Comparison of ENCODE assay signal across 8 cellular contexts in genomic region chr1:16237343-16237830, GRCh38. TPM values are rescaled to one million over a fixed set of nuclear protein-coding genes. Genes with fewer than 3 reads are reported as not detected.
DNase-seq lines count a peak whose midpoint lies in the region; ATAC-seq, FAIRE-seq and TF ChIP-seq lines count a peak whose summit lies in the region.

No MANE protein-coding gene starts in this region.

- DNase-seq in activated T-cell treated with anti-CD3 and anti-CD28 coated beads, Interleukin-2, amount 50 U/mL, for 4 hours = no peak
- DNase-seq in activated T-cell treated with anti-CD3 and anti-CD28 coated beads for 4 hours = no peak
- no peak for DNase-seq in left lung
- no peak for DNase-seq in type B pancreatic cell (ENCODE audit: extremely low spot score, unreplicated experiment)
- DNase-seq in D721Med (ENCODE audit: insufficient read length, low spot score) = no peak

- no peaks in the 10 kb centered on the region for H3K27me3 Mint-ChIP-seq in activated T-cell treated with anti-CD3 and anti-CD28 coated beads, Interleukin-2, amount 50 U/mL, for 4 hours (ENCODE audit: low read depth)
- no peaks in the 10 kb centered on the region for H3K27me3 Mint-ChIP-seq in type B pancreatic cell

- H3K4me3 ChIP-seq in left lung = peak overlapping the region; percentile 70 to 71

- FAIRE-seq in D721Med (lab: Jason Lieb, UNC) = no peak

- ATAC-seq in activated T-cell treated with anti-CD3 and anti-CD28 coated beads, Interleukin-2, amount 50 U/mL, for 4 hours = no peak
- ATAC-seq in left lung = no peak
- no peak for ATAC-seq in GM18861 (IDR thresholded peaks at IDR 0.05; ENCODE audit: unreplicated experiment)
- no peak for ATAC-seq in HG02678 (IDR thresholded peaks at IDR 0.05; ENCODE audit: unreplicated experiment)

- H3K27ac ChIP-seq in angular gyrus (ENCODE audit: low read depth, low read length) = peak overlapping the region; percentile 72
- peak overlapping the region; percentile 76 to 86 for H3K27ac ChIP-seq in left lung

- H3K4me1 ChIP-seq in left lung = peaks cover 15 to 21% of the 10 kb centered on the region in 2 donors

- no peaks in the 10 kb centered on the region for H3K9me3 ChIP-seq in left lung

- peak overlapping the region; percentile 86 for H3K4me3 Mint-ChIP-seq in activated T-cell treated with anti-CD3 and anti-CD28 coated beads, Interleukin-2, amount 50 U/mL, for 4 hours
- H3K4me3 Mint-ChIP-seq in type B pancreatic cell = peak overlapping the region; percentile 94

- peak overlapping the region; percentile 92 for H3K27ac Mint-ChIP-seq in type B pancreatic cell

- H3K36me3 Mint-ChIP-seq in activated T-cell treated with anti-CD3 and anti-CD28 coated beads, Interleukin-2, amount 50 U/mL, for 4 hours (ENCODE audit: insufficient read depth) = peaks cover 4% of the 10 kb centered on the region
- no peaks in the 10 kb centered on the region for H3K36me3 Mint-ChIP-seq in type B pancreatic cell

- peaks cover 23% of the 10 kb centered on the region for H3K4me1 Mint-ChIP-seq in activated T-cell treated with anti-CD3 and anti-CD28 coated beads, Interleukin-2, amount 50 U/mL, for 4 hours (ENCODE audit: low read depth)
- peaks cover 15% of the 10 kb centered on the region for H3K4me1 Mint-ChIP-seq in type B pancreatic cell (ENCODE audit: unreplicated experiment)

- no peaks in the 10 kb centered on the region for H3K36me3 ChIP-seq in left lung

- TF ChIP-seq CTCF in left lung (IDR thresholded peaks at IDR 0.05) = no peak
- TF ChIP-seq CTCF in type B pancreatic cell (conservative IDR thresholded peaks at IDR 0.05) = no peak
- no peak for TF ChIP-seq CTCF in D721Med (IDR thresholded peaks at IDR 0.05; ENCODE audit: insufficient read depth, missing control alignments)

- no peaks in the 10 kb centered on the region for H3K27me3 ChIP-seq in left lung

- intact Hi-C loops in left lung (cut with DNase I) = no loop called here

- H3K9me3 Mint-ChIP-seq in activated T-cell treated with anti-CD3 and anti-CD28 coated beads, Interleukin-2, amount 50 U/mL, for 4 hours = no peaks in the 10 kb centered on the region
- no peaks in the 10 kb centered on the region for H3K9me3 Mint-ChIP-seq in type B pancreatic cell

RNA-seq across cellular contexts. Expression of gene CPLANE2, which starts 0.4 kb away (rescaled TPM):
- 1 to 10 TPM; 5.0 to 7.1 (median 6.5) TPM for total RNA-seq in activated T-cell treated with anti-CD3 and anti-CD28 coated beads, Interleukin-2, amount 50 U/mL, for 4 hours
- total RNA-seq in left lung = 1 to 10 TPM; 5.6 to 8.9 TPM
- 11.1 and 12.9 TPM in 2 replicates for total RNA-seq in type B pancreatic cell (ENCODE audit: low replicate concordance)

RNA-seq across cellular contexts. Expression of gene ARHGEF19, which starts 24.9 kb away (rescaled TPM):
- total RNA-seq in activated T-cell treated with anti-CD3 and anti-CD28 coated beads, Interleukin-2, amount 50 U/mL, for 4 hours = 10 to 100 TPM; 10.6 to 16.6 (median 11.1) TPM
- total RNA-seq in left lung (10 to 100 TPM; 10.4 to 13.1 TPM), type B pancreatic cell (ENCODE audit: low replicate concordance) (20.2 and 29.5 TPM in 2 replicates)
